Comparison of ENCODE assay signal across 12 cellular contexts in the genomic region with DNA sequence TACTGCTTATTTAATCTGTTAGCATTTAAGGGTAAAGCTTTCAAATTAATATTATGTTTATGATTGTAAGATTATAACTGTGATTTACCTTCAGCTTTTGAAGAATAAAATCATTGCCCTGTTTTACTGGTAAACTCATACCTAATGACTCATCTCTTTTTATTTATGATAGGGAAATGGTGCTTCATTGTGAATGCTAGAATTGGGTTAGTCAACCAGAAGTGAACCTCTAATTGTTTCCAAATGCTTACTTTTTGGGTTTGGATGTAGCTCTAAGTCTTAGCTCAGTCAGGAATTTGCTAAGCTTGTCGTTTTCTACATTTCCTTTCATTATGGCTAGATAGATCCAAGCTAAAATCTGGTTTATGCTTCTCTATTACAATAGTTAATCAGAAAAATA. TPM values are rescaled to one million over a fixed set of nuclear protein-coding genes. Genes with fewer than 3 reads are reported as not detected.
A peak's percentile ranks its signal among the peaks of the same experiment; 100 is the strongest.
DNase-seq lines count a peak whose midpoint lies in the region; ATAC-seq and FAIRE-seq lines count a peak whose summit lies in the region.
"Had no signal": no experiment of that assay in that cellular context is flagged by ENCODE, and none has a peak within 500 bp of the region (broad histone marks: within the 10 kb centered on the region; RNA-seq: fewer than 3 reads in every experiment).

No MANE protein-coding gene starts in this region.

- ATAC-seq in GM21619 (IDR thresholded peaks at IDR 0.05; ENCODE audit: unreplicated experiment), result no peak

- H3K27ac ChIP-seq in epithelial cell of prostate, result peak overlapping the region; percentile 2
- H3K27ac ChIP-seq: adrenal gland had no signal

- no peak overlapping the region for H3K4me3 ChIP-seq in skeletal muscle cell (ENCODE audit: low read depth, low read length)
- H3K4me3 ChIP-seq: adrenal gland, skin epidermis had no signal

- intact Hi-C loops in activated CD4-positive, alpha-beta memory T cell treated with anti-CD3 and anti-CD28 coated beads for 36 hours (cut with micrococcal nuclease), result loop anchor here (1.0 to 2.0 kb wide), 2 partner anchors 13 to 59 kb away; a partner anchor contains a TSS

- POLR2A ChIA-PET in activated CD4-positive, alpha-beta memory T cell treated with anti-CD3 and anti-CD28 coated beads for 36 hours (lab: Charles Lee), result interaction anchor here (0.5 to 1.2 kb wide), 4 partner anchors 13 to 223 kb away, joined by 3 to 7 read pairs (median 3); no protein-coding TSS in a partner anchor
- POLR2A ChIA-PET in activated CD4-positive, alpha-beta memory T cell treated with anti-CD3 and anti-CD28 coated beads, Interleukin-2, amount 10 ng/mL, durations not matched to agents 7 days and 5 days (lab: Charles Lee), result no interaction called here

- DNase-seq in activated CD4-positive, alpha-beta memory T cell treated with anti-CD3 and anti-CD28 coated beads for 36 hours, result no peak
- DNase-seq in activated CD4-positive, alpha-beta memory T cell treated with anti-CD3 and anti-CD28 coated beads, Interleukin-2, amount 10 ng/mL, durations not matched to agents 7 days and 5 days, result no peak
- DNase-seq in RCC 7860 (ENCODE audit: low spot score), result no peak
- DNase-seq in epithelial cell of prostate (ENCODE audit: low read depth, low spot score), result no peak
- DNase-seq in skeletal muscle cell (ENCODE audit: low read depth), result peak; percentile 56
- DNase-seq in urothelium cell line (ENCODE audit: low spot score), result no peak
- no peak for DNase-seq in hippocampal formation (lab: John Stamatoyannopoulos, UW)
- DNase-seq: adrenal gland, BE2C, SHP77 had no signal

- H3K4me1 Mint-ChIP-seq in activated CD4-positive, alpha-beta memory T cell treated with anti-CD3 and anti-CD28 coated beads for 36 hours (ENCODE audit: low read depth), result peaks cover 48% of the 10 kb centered on the region
- H3K4me1 Mint-ChIP-seq in activated CD4-positive, alpha-beta memory T cell treated with anti-CD3 and anti-CD28 coated beads, Interleukin-2, amount 10 ng/mL, durations not matched to agents 7 days and 5 days, result peaks cover 29% of the 10 kb centered on the region

- peak overlapping the region; percentile 56 for H3K27ac Mint-ChIP-seq in activated CD4-positive, alpha-beta memory T cell treated with anti-CD3 and anti-CD28 coated beads for 36 hours
- no peak overlapping the region for H3K27ac Mint-ChIP-seq in activated CD4-positive, alpha-beta memory T cell treated with anti-CD3 and anti-CD28 coated beads, Interleukin-2, amount 10 ng/mL, durations not matched to agents 7 days and 5 days

- FAIRE-seq in RCC 7860 (lab: Jason Lieb, UNC) (peak; percentile 49), urothelium cell line (lab: Jason Lieb, UNC) (no peak)

- H3K36me3 Mint-ChIP-seq in activated CD4-positive, alpha-beta memory T cell treated with anti-CD3 and anti-CD28 coated beads for 36 hours, result peaks cover 57% of the 10 kb centered on the region
- H3K36me3 Mint-ChIP-seq in activated CD4-positive, alpha-beta memory T cell treated with anti-CD3 and anti-CD28 coated beads, Interleukin-2, amount 10 ng/mL, durations not matched to agents 7 days and 5 days (ENCODE audit: low read depth), result peaks cover 57% of the 10 kb centered on the region

- peaks cover 30% of the 10 kb centered on the region for H3K9me3 Mint-ChIP-seq in activated CD4-positive, alpha-beta memory T cell treated with anti-CD3 and anti-CD28 coated beads for 36 hours
- H3K9me3 Mint-ChIP-seq in activated CD4-positive, alpha-beta memory T cell treated with anti-CD3 and anti-CD28 coated beads, Interleukin-2, amount 10 ng/mL, durations not matched to agents 7 days and 5 days, result peaks cover 27% of the 10 kb centered on the region

- no peak overlapping the region for H3K4me3 Mint-ChIP-seq in activated CD4-positive, alpha-beta memory T cell treated with anti-CD3 and anti-CD28 coated beads for 36 hours
- no peak overlapping the region for H3K4me3 Mint-ChIP-seq in activated CD4-positive, alpha-beta memory T cell treated with anti-CD3 and anti-CD28 coated beads, Interleukin-2, amount 10 ng/mL, durations not matched to agents 7 days and 5 days

- CTCF ChIA-PET in activated CD4-positive, alpha-beta memory T cell treated with anti-CD3 and anti-CD28 coated beads for 36 hours (lab: Charles Lee), result interaction anchor here (1.7 kb wide), 1 partner anchor 333 kb away, joined by 7 read pairs; no protein-coding TSS in a partner anchor
- CTCF ChIA-PET in activated CD4-positive, alpha-beta memory T cell treated with anti-CD3 and anti-CD28 coated beads, Interleukin-2, amount 10 ng/mL, durations not matched to agents 7 days and 5 days (lab: Charles Lee), result interaction anchor here (0.9 to 1.8 kb wide), 4 partner anchors 283 to 402 kb away, joined by 3 to 6 read pairs (median 5); no protein-coding TSS in a partner anchor

- no peaks in the 10 kb centered on the region for H3K27me3 Mint-ChIP-seq in activated CD4-positive, alpha-beta memory T cell treated with anti-CD3 and anti-CD28 coated beads for 36 hours
- H3K27me3 Mint-ChIP-seq in activated CD4-positive, alpha-beta memory T cell treated with anti-CD3 and anti-CD28 coated beads, Interleukin-2, amount 10 ng/mL, durations not matched to agents 7 days and 5 days, result no peaks in the 10 kb centered on the region

RNA-seq across cellular contexts. Expression of a gene that starts 59.4 kb away (rescaled TPM):
- total RNA-seq in activated CD4-positive, alpha-beta memory T cell treated with anti-CD3 and anti-CD28 coated beads for 36 hours, result 10 to 100 TPM; 40.0 to 43.4 TPM
- 10 to 100 TPM; 38.9 to 42.7 TPM for total RNA-seq in activated CD4-positive, alpha-beta memory T cell treated with anti-CD3 and anti-CD28 coated beads, Interleukin-2, amount 10 ng/mL, durations not matched to agents 7 days and 5 days
